In the genomic region with DNA sequence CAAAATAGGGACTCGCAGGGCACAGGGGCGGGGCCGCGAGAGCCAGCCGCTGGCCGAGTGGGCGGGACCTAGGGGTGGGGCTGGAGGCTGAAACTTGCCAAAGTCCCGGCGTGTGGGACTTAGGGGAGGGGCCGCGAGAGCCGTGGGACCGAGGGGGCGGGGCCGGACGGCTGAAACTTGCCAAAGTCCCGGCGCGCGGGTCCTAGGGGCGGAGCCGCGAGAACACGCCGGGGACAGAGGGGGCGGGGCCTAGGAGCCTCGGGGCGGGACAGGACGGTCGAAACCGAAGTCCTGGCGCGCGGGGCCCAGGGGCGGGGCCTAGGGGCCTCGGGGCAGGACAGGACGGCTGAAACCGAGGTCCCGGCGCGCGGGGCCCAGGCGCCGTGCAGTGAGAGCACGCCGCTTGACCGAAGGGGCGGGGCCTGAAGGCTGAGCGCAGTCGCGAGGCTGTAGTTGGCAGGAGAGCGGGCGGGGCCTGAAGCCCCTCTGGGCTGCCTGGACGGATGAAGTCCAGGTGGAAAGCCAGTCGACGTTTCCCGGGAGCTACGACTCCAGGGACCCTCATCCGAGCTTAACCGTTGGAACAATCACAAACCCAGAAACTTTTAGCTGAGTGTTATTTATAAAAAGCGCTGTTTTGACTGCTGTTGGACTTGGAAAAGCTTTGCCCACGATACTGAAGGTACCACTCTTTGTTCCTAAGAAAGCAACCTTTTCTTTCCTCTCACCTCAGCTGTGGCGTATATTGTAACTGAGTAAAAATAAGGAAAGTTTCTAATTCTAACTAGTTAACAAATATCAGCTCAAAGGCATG, we compare ENCODE assay signal across 8 cellular contexts. TPM values are rescaled to one million over a fixed set of nuclear protein-coding genes. Genes with fewer than 3 reads are reported as not detected.
DNase-seq lines count a peak whose midpoint lies in the region; ATAC-seq and TF ChIP-seq lines count a peak whose summit lies in the region.

No MANE protein-coding gene starts in this region.

- no peaks in the 10 kb centered on the region for H3K9me3 ChIP-seq in PC-9 (ENCODE audit: insufficient read depth, low read depth)
- H3K9me3 ChIP-seq in esophagus squamous epithelium: no peaks in the 10 kb centered on the region

- H3K27me3 ChIP-seq in PC-9 (ENCODE audit: insufficient read depth, low read depth) (no peaks in the 10 kb centered on the region), esophagus squamous epithelium (no peaks in the 10 kb centered on the region)

- H3K36me3 Mint-ChIP-seq in activated T-cell treated with anti-CD3 and anti-CD28 coated beads, Interleukin-2, amount 50 U/mL, for 4 hours (ENCODE audit: insufficient read depth): no peaks in the 10 kb centered on the region

- H3K4me3 ChIP-seq in PC-9: peak overlapping the region; percentile 75
- peak overlapping the region; percentile 58 to 95 (median 80) for H3K4me3 ChIP-seq in esophagus squamous epithelium

- H3K27ac ChIP-seq in PC-9 (peak overlapping the region; percentile 83), esophagus squamous epithelium (peak overlapping the region; percentile 93 to 98 (median 97))

- no peak for TF ChIP-seq RAD21 in Ishikawa (IDR thresholded peaks at IDR 0.05; ENCODE audit: low read depth)

- H3K9me2 ChIP-seq in PC-9 (ENCODE audit: insufficient read depth): no peaks in the 10 kb centered on the region

- no peaks in the 10 kb centered on the region for H3K9me3 Mint-ChIP-seq in activated T-cell treated with anti-CD3 and anti-CD28 coated beads, Interleukin-2, amount 50 U/mL, for 4 hours

- H2AFZ ChIP-seq in PC-9: peak overlapping the region; percentile 99

- peak in 1 of 4 donors; percentile 61 for TF ChIP-seq POLR2A in esophagus squamous epithelium (IDR thresholded peaks at IDR 0.05)

- no peaks in the 10 kb centered on the region for H4K20me1 ChIP-seq in PC-9 (ENCODE audit: insufficient read depth)

- BruUV-seq in PC-9 (replicated peaks; lab: Mats Ljungman, UMichigan): no TSS peak

- no peaks in the 10 kb centered on the region for H3K36me3 ChIP-seq in PC-9 (ENCODE audit: low read depth)
- H3K36me3 ChIP-seq in esophagus squamous epithelium: no peaks in the 10 kb centered on the region

- peak overlapping the region; percentile 92 for H3K4me3 Mint-ChIP-seq in activated T-cell treated with anti-CD3 and anti-CD28 coated beads, Interleukin-2, amount 50 U/mL, for 4 hours

- ATAC-seq in GM21619 (IDR thresholded peaks at IDR 0.05; ENCODE audit: unreplicated experiment): peak; percentile 75
- ATAC-seq in activated T-cell treated with anti-CD3 and anti-CD28 coated beads, Interleukin-2, amount 50 U/mL, for 4 hours: peak; percentile 81 to 88

- H3F3A ChIP-seq in PC-9 (ENCODE audit: insufficient read depth, low read depth): peaks cover 11% of the 10 kb centered on the region

- peaks cover 40% of the 10 kb centered on the region for H3K79me2 ChIP-seq in PC-9 (ENCODE audit: low read depth)

- POLR2A ChIA-PET in PC-9 (lab: Charles Lee; ENCODE audit: unreplicated experiment): interaction anchor here (0.6 to 0.8 kb wide), 3 partner anchors 203 to 804 kb away, joined by 9 to 11 read pairs (median 11); no protein-coding TSS in a partner anchor

- intact Hi-C loops in PC-9 (cut with micrococcal nuclease; ENCODE audit: unreplicated experiment): loop anchor here (5.0 kb wide), 2 partner anchors 637 to 1658 kb away; partner anchors contain the start of gene IKZF2
- intact Hi-C loops in esophagus squamous epithelium (cut with DNase I): no loop called here

- CTCF ChIA-PET in PC-9 (lab: Charles Lee): interaction anchor here (0.7 to 1.0 kb wide), 3 partner anchors 15 to 1121 kb away, joined by 3 to 8 read pairs (median 7); no protein-coding TSS in a partner anchor

- peak overlapping the region; percentile 80 for H3K4me2 ChIP-seq in PC-9

- H3K4me1 Mint-ChIP-seq in activated T-cell treated with anti-CD3 and anti-CD28 coated beads, Interleukin-2, amount 50 U/mL, for 4 hours (ENCODE audit: low read depth): peaks cover 34% of the 10 kb centered on the region

- 3 to 5% methylated on average over 5 to 13 of the region's 63 CpGs for WGBS in esophagus squamous epithelium, 2 donors

- peaks cover 4% of the 10 kb centered on the region for H3K27me3 Mint-ChIP-seq in activated T-cell treated with anti-CD3 and anti-CD28 coated beads, Interleukin-2, amount 50 U/mL, for 4 hours (ENCODE audit: low read depth)

- H3K4me1 ChIP-seq in PC-9 (replicated peaks; ENCODE audit: insufficient read depth) (peaks cover 35% of the 10 kb centered on the region), esophagus squamous epithelium (peaks cover 0 to 45% (median 4%) of the 10 kb centered on the region in 3 donors)

- no peak for TF ChIP-seq EP300 in Ishikawa (IDR thresholded peaks at IDR 0.05; ENCODE audit: borderline replicate concordance)

- no peak for TF ChIP-seq CTCF in PC-9 (conservative IDR thresholded peaks at IDR 0.05)
- no peak for TF ChIP-seq CTCF in esophagus squamous epithelium (IDR thresholded peaks at IDR 0.05)

- DNase-seq in DMS53 (lab: John Stamatoyannopoulos, UW) (peak; percentile 97), PC-9 (peak; percentile 94 to 100), esophagus squamous epithelium (lab: John Stamatoyannopoulos, UW) (peak; percentile 91), myocyte (ENCODE audit: low read depth) (peak; percentile 99)
- DNase-seq in activated T-cell treated with anti-CD3 and anti-CD28 coated beads, Interleukin-2, amount 50 U/mL, for 4 hours: peak; percentile 98
- DNase-seq in stimulated activated CD8-positive, alpha-beta memory T cell treated with anti-CD3 and anti-CD28 coated beads, Interleukin-7, amount 100 ng/mL, for 4 hours (ENCODE audit: low read depth in 2 of 2): peak; percentile 95 to 99

TF ChIP-seq in Ishikawa, 13 proteins besides CTCF, POLR2A, EP300 and RAD21:
- TF ChIP-seq, protein P1, sequence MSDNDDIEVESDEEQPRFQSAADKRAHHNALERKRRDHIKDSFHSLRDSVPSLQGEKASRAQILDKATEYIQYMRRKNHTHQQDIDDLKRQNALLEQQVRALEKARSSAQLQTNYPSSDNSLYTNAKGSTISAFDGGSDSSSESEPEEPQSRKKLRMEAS (IDR thresholded peaks at IDR 0.05): peak; percentile 93
- TF ChIP-seq CEBPB (IDR thresholded peaks at IDR 0.05) (no peak), TAF1 (IDR thresholded peaks at IDR 0.05; ENCODE audit: low read depth) (no peak), NFIC (IDR thresholded peaks at IDR 0.05) (no peak), USF1 (IDR thresholded peaks at IDR 0.05) (no peak), YY1 (IDR thresholded peaks at IDR 0.05; ENCODE audit: low read depth) (no peak)

RNA-seq across cellular contexts. Expression of gene BARD1, which starts 0.5 kb away (rescaled TPM):
- total RNA-seq in PC-9 (2021): 29.1 and 42.0 TPM in 2 replicates
- total RNA-seq in activated T-cell treated with anti-CD3 and anti-CD28 coated beads, Interleukin-2, amount 50 U/mL, for 4 hours: 10 to 100 TPM; 12.0 to 14.1 (median 12.3) TPM
- 10 to 100 TPM in 3 of 4 donors, 1 to 10 TPM in 1; 7.5 to 25.0 (median 17.7) TPM for total RNA-seq in esophagus squamous epithelium
- 7.0 and 10.3 TPM in 2 replicates for total RNA-seq in myocyte
- polyA plus RNA-seq in myocyte (2012): 1.4 TPM

Comparison
In these comparisons a context has a peak if more than half of its experiments do, and no peak if none do; other contexts are left out.
1. Peak in every context shown above with its lines: DNase-seq, ATAC-seq, H3K4me3 ChIP-seq and H3K27ac ChIP-seq.